Comparison of ENCODE assay signal across 14 cellular contexts in the genomic region with DNA sequence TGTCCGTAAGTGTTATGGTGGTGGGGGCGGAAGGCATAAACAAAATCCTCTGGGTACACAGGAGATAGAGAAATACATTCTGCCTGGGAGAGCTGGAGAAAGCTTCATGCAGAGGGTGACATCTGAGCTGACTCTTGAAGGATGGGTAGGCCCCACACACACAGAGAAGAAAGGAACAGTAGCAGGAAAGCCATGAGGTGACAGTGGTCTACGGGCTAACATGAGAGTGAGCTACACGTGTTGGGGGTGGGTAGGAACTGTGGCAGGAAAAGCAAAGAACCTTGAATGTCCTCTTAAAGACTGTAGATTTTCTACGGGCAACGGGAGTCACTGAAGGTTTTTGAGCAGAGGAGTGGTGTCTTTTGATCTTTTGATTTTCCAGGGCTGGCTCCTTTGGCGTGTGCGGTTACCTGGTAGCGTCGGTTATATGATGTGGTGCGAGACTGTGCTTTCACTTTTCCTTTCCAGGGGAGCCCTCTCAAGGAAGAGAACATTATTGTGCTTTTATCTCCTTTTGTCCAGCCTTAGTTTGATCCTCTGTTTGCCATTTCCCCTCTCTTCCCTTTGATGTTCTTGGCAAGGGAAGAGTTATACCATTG. TPM values are rescaled to one million over a fixed set of nuclear protein-coding genes. Genes with fewer than 3 reads are reported as not detected.
A peak's percentile ranks its signal among the peaks of the same experiment; 100 is the strongest.
DNase-seq lines count a peak whose midpoint lies in the region; ATAC-seq and TF ChIP-seq lines count a peak whose summit lies in the region.
"Had no signal": no experiment of that assay in that cellular context is flagged by ENCODE, and none has a peak within 500 bp of the region (broad histone marks: within the 10 kb centered on the region; RNA-seq: fewer than 3 reads in every experiment).

No MANE protein-coding gene starts in this region.

- peak overlapping the region; percentile 66 to 84 for H3K27ac Mint-ChIP-seq in T-cell
- peak overlapping the region; percentile 76 for H3K27ac Mint-ChIP-seq in central memory CD8-positive, alpha-beta T cell (ENCODE audit: low read depth)
- H3K27ac Mint-ChIP-seq: type B pancreatic cell had no signal

- intact Hi-C loops in sigmoid colon (cut with DNase I) = loop anchor here (5.0 kb wide), 1 partner anchor 176 kb away; no protein-coding TSS in a partner anchor
- intact Hi-C loops in left lung (cut with DNase I) = no loop called here

- peak overlapping the region in 3 of 4 donors; percentile 75 to 78 (median 77) for H3K27ac ChIP-seq in sigmoid colon
- no peak overlapping the region for H3K27ac ChIP-seq in left lung
- H3K27ac ChIP-seq: SK-N-MC had no signal

- H3K27me3 ChIP-seq in sigmoid colon = no peaks in the 10 kb centered on the region
- H3K27me3 ChIP-seq in left lung = no peaks in the 10 kb centered on the region

- H3K4me3 ChIP-seq in sigmoid colon (peak overlapping the region in 2 of 4 donors; percentile 4 to 5), left lung (no peak overlapping the region)
- H3K4me3 ChIP-seq: lung, SK-N-MC had no signal

- H3K4me1 ChIP-seq in sigmoid colon (peaks cover 0 to 53% (median 44%) of the 10 kb centered on the region in 4 donors), left lung (peaks cover 0 to 10% of the 10 kb centered on the region in 2 donors)

- 38 to 49% methylated on average over 11 of the region's 11 CpGs for WGBS in sigmoid colon, 2 donors

- no peaks in the 10 kb centered on the region for H3K27me3 Mint-ChIP-seq in T-cell
- no peaks in the 10 kb centered on the region for H3K27me3 Mint-ChIP-seq in central memory CD8-positive, alpha-beta T cell

- DNase-seq in activated gamma-delta T cell treated with Interleukin-2 at 50 U/mL for 16 hours (peak; percentile 10), activated gamma-delta T cell (lab: John Stamatoyannopoulos, UW) (no peak), T-cell (peak in 19 of 34 experiments; percentile 2 to 22 (median 6)), sigmoid colon (no peak), HPDE6-E6E7 (ENCODE audit: extremely low spot score) (no peak), left lung (no peak)
- peak in 1 of 2 donors; percentile 23 for DNase-seq in central memory CD8-positive, alpha-beta T cell (ENCODE audit: low spot score in 2 of 2)
- DNase-seq: DMS 273 treated with DMSO at 0.1 percent for 48 hours, hippocampal formation had no signal

- H3K36me3 ChIP-seq in sigmoid colon (no peaks in the 10 kb centered on the region), left lung (no peaks in the 10 kb centered on the region)

- ATAC-seq in T-cell (replicated peaks in 1 of 4) (peak; percentile 61 to 82 (median 70)), HG02870 (IDR thresholded peaks at IDR 0.05; ENCODE audit: unreplicated experiment) (no peak), left lung (no peak)
- ATAC-seq in central memory CD8-positive, alpha-beta T cell (replicated peaks; ENCODE audit: extremely low read depth, poor library complexity, severe bottlenecking) = peak; percentile 75

- H3K36me3 Mint-ChIP-seq in T-cell = no peaks in the 10 kb centered on the region
- H3K36me3 Mint-ChIP-seq in central memory CD8-positive, alpha-beta T cell (ENCODE audit: insufficient read depth) = peaks cover 6% of the 10 kb centered on the region
- H3K36me3 Mint-ChIP-seq: type B pancreatic cell had no signal

- TF ChIP-seq POLR2A in sigmoid colon (IDR thresholded peaks at IDR 0.05) = no peak

- H3K4me1 Mint-ChIP-seq in T-cell = peaks cover 21 to 33% (median 25%) of the 10 kb centered on the region in 3 donors
- peaks cover 33% of the 10 kb centered on the region for H3K4me1 Mint-ChIP-seq in central memory CD8-positive, alpha-beta T cell

- POLR2A ChIA-PET in T-cell (lab: Charles Lee) = interaction anchor here in 1 of 2 donors (0.5 kb wide), 1 partner anchor 79 kb away, joined by 5 read pairs; no protein-coding TSS in a partner anchor

- no peak for TF ChIP-seq CTCF in sigmoid colon (IDR thresholded peaks at IDR 0.05)
- TF ChIP-seq CTCF in left lung (IDR thresholded peaks at IDR 0.05) = no peak

- CTCF ChIA-PET in T-cell (lab: Charles Lee) = interaction anchor here in 1 of 2 donors (0.5 kb wide), 1 partner anchor 72 kb away, joined by 4 read pairs; no protein-coding TSS in a partner anchor

- H3K4me3 Mint-ChIP-seq in T-cell = peak overlapping the region; percentile 74 to 81 (median 78)
- peak overlapping the region; percentile 65 for H3K4me3 Mint-ChIP-seq in central memory CD8-positive, alpha-beta T cell
- H3K4me3 Mint-ChIP-seq: type B pancreatic cell had no signal

- TF ChIP-seq EP300 in sigmoid colon (IDR thresholded peaks at IDR 0.05) = no peak

- H3K9me3 Mint-ChIP-seq in T-cell = no peaks in the 10 kb centered on the region
- no peaks in the 10 kb centered on the region for H3K9me3 Mint-ChIP-seq in central memory CD8-positive, alpha-beta T cell
- H3K9me3 Mint-ChIP-seq: type B pancreatic cell had no signal

- H3K9me3 ChIP-seq in sigmoid colon = no peaks in the 10 kb centered on the region
- H3K9me3 ChIP-seq in left lung = no peaks in the 10 kb centered on the region

RNA-seq across cellular contexts. Expression of gene ADAMTS8, which starts 39.7 kb away (rescaled TPM):
- total RNA-seq in T-cell = under 1 TPM in 3 of 5 donors, not detected in 2; 0.06 to 0.12 (median 0.07) TPM
- total RNA-seq in sigmoid colon = 10 to 100 TPM in 1 of 4 donors, 1 to 10 TPM in 3; 3.5 to 11.9 (median 6.7) TPM
- polyA plus RNA-seq in sigmoid colon = 1 to 10 TPM in 1 of 3 donors, under 1 TPM in 1, not detected in 1; under 0.01 to 3.3 TPM
- 10 to 100 TPM in 1 of 2 donors, 1 to 10 TPM in 1; 1.2 to 48.5 TPM for total RNA-seq in left lung
- total RNA-seq: HT-29 had no signal

RNA-seq across cellular contexts. Expression of gene ADAMTS15, which starts 59.7 kb away (rescaled TPM):
- total RNA-seq in T-cell (under 1 TPM in 3 of 5 donors, not detected in 2; 0.03 to 0.07 (median 0.06) TPM), sigmoid colon (1 to 10 TPM; 2.1 to 8.9 (median 3.2) TPM), left lung (10 to 100 TPM; 11.8 to 13.5 TPM)
- polyA plus RNA-seq in sigmoid colon = 1 to 10 TPM in 1 of 3 donors, under 1 TPM in 2; 0.46 to 6.1 (median 0.60) TPM
- total RNA-seq: HT-29 had no signal

Comparison
In these comparisons a context has a peak if more than half of its experiments do, and no peak if none do; other contexts are left out.
1. DNase-seq: peak in activated gamma-delta T cell treated with Interleukin-2 at 50 U/mL for 16 hours (single experiment) and T-cell (19 of 34); none in activated gamma-delta T cell (single experiment), sigmoid colon (single experiment), HPDE6-E6E7 (single experiment) and left lung (0 of 2).
2. ATAC-seq: peak in T-cell (4 of 4) and central memory CD8-positive, alpha-beta T cell (single experiment); none in HG02870 (single experiment) and left lung (single experiment).
3. H3K27ac ChIP-seq: peak in sigmoid colon (3 of 4); none in left lung (0 of 2).